In genomic region chr15:49904296-49904695, GRCh38 we compare ENCODE assay signal across 21 cellular contexts.
DNase-seq lines count a peak whose midpoint lies in the region; ATAC-seq, FAIRE-seq and TF ChIP-seq lines count a peak whose summit lies in the region.
"Had no signal": no experiment of that assay in that cellular context is flagged by ENCODE, and none has a peak within 500 bp of the region (broad histone marks: within the 10 kb centered on the region; RNA-seq: fewer than 3 reads in every experiment).

No MANE protein-coding gene starts in this region.

- TF ChIP-seq RAD21 in A549 (conservative IDR thresholded peaks at IDR 0.05 in 1 of 2, IDR thresholded peaks at IDR 0.05 in 1 of 2) = no peak

- H3K4me3 ChIP-seq in A549 (no peak overlapping the region), skeletal muscle tissue (ENCODE audit: low read length in 3 of 3) (no peak overlapping the region)
- H3K4me3 ChIP-seq: K562 had no signal

- POLR2A ChIA-PET in A549 (lab: Yijun Ruan, JAX) = no interaction called here

- H3K9me3 ChIP-seq in A549 (peaks cover under 1% of the 10 kb centered on the region; the same call in 1 of the 3 replicates), skeletal muscle tissue (ENCODE audit: control insufficient read depth in 3 of 3, low read length in 3 of 3) (no peaks in the 10 kb centered on the region)

- FAIRE-seq in A549 (lab: Jason Lieb, UNC) = no peak
- FAIRE-seq: A204.1, H1, K562 had no signal

- TF ChIP-seq POLR2A in A549 (IDR thresholded peaks at IDR 0.05; ENCODE audit: low read length) = no peak

- peak overlapping the region; percentile 37 for H3K27ac Mint-ChIP-seq in HFFc6
- H3K27ac Mint-ChIP-seq: CD4-positive, alpha-beta T cell had no signal

- no peaks in the 10 kb centered on the region for H3K36me3 ChIP-seq in skeletal muscle tissue (ENCODE audit: control insufficient read depth in 3 of 3, insufficient read depth in 3 of 3, low read length in 3 of 3)

- no peaks in the 10 kb centered on the region for H3K27me3 Mint-ChIP-seq in HFFc6 (ENCODE audit: insufficient read depth)

- CTCF ChIA-PET in A549 (lab: Yijun Ruan, JAX) = interaction anchor here (1.0 to 5.7 kb wide), 3 partner anchors 9 to 98 kb away, joined by 3 to 33 read pairs (median 3); no protein-coding TSS in a partner anchor

- H3K4me2 ChIP-seq in A549 = no peak overlapping the region

- no peak overlapping the region for H3K9ac ChIP-seq in skeletal muscle tissue (ENCODE audit: low read depth in 1 of 3, low read length in 3 of 3)

- H3K4me1 ChIP-seq in A549 (peaks cover 36% of the 10 kb centered on the region), skeletal muscle tissue (ENCODE audit: control insufficient read depth in 3 of 3, insufficient read depth in 3 of 3, low read length in 3 of 3) (peaks cover 0 to 5% (median under 1%) of the 10 kb centered on the region in 3 donors)

- DNase-seq in A549 (ENCODE audit: low read depth in 1 of 2, low spot score in 1 of 2) (no peak), HFFc6 (peak; percentile 39), fibroblast of peridontal ligament (ENCODE audit: extremely low read depth) (peak; percentile 30), amniotic stem cell (lab: John Stamatoyannopoulos, UW) (no peak)
- no peak for DNase-seq in stimulated activated CD4-positive, alpha-beta T cell treated with anti-CD3 and anti-CD28 coated beads, Interleukin-12 subunit alpha, Interleukin-12 subunit beta, amount 100 ng/mL, for 4 hours
- DNase-seq: CD4-positive, alpha-beta T cell; DMS79; GDM1; NCI-H1048; NCI-H2107; NCI-H226; NCI-H526 treated with DMSO at 0.1 percent for 48 hours; OCI-M1; RPMI8226 had no signal

- no peaks in the 10 kb centered on the region for H3K27me3 ChIP-seq in skeletal muscle tissue (ENCODE audit: control insufficient read depth in 3 of 3, insufficient read depth in 3 of 3, low read length in 3 of 3)

- H3K9me3 Mint-ChIP-seq in HFFc6 = no peaks in the 10 kb centered on the region
- H3K9me3 Mint-ChIP-seq: CD4-positive, alpha-beta T cell had no signal

- no peak for TF ChIP-seq EP300 in A549 (IDR thresholded peaks at IDR 0.05)

- ATAC-seq in A549 (no peak), HG03457 (IDR thresholded peaks at IDR 0.05; ENCODE audit: unreplicated experiment) (no peak), HG03108 (IDR thresholded peaks at IDR 0.05; ENCODE audit: unreplicated experiment) (no peak)
- ATAC-seq: K562 had no signal

- H3K36me3 Mint-ChIP-seq in HFFc6 (ENCODE audit: low read depth) = no peaks in the 10 kb centered on the region

- no peak overlapping the region for H3K4me3 Mint-ChIP-seq in HFFc6
- H3K4me3 Mint-ChIP-seq: CD4-positive, alpha-beta T cell had no signal

- peaks cover 68% of the 10 kb centered on the region for H3K4me1 Mint-ChIP-seq in HFFc6 (ENCODE audit: low read depth)

- H3K27ac ChIP-seq in A549 (peak overlapping the region; percentile 8 to 84; a peak in 3 of 6 replicates), skeletal muscle tissue (ENCODE audit: low read depth, low read length) (peak overlapping the region; percentile 74)
- H3K27ac ChIP-seq: HL-60 had no signal

- TF ChIP-seq CTCF in A549 (IDR thresholded peaks at IDR 0.05) (no peak), HFFc6 (IDR thresholded peaks at IDR 0.05) (no peak)

TF ChIP-seq in A549, 52 proteins besides CTCF, POLR2A, EP300 and RAD21:
- no peak for TF ChIP-seq RARB (CRISPR knock-in tag; IDR thresholded peaks at IDR 0.05)
- no peak for TF ChIP-seq HOXA7 (CRISPR knock-in tag; IDR thresholded peaks at IDR 0.05)
- TF ChIP-seq MYC (IDR thresholded peaks at IDR 0.05; ENCODE audit: borderline replicate concordance, low read length) = no peak
- no peak for TF ChIP-seq NPAS2 (CRISPR knock-in tag; IDR thresholded peaks at IDR 0.05; ENCODE audit: borderline replicate concordance)
- no peak for TF ChIP-seq NR3C1 (IDR thresholded peaks at IDR 0.05)
- TF ChIP-seq, protein P1, sequence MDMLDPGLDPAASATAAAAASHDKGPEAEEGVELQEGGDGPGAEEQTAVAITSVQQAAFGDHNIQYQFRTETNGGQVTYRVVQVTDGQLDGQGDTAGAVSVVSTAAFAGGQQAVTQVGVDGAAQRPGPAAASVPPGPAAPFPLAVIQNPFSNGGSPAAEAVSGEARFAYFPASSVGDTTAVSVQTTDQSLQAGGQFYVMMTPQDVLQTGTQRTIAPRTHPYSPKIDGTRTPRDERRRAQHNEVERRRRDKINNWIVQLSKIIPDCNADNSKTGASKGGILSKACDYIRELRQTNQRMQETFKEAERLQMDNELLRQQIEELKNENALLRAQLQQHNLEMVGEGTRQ (IDR thresholded peaks at IDR 0.05) = no peak
- no peak for TF ChIP-seq JUNB (IDR thresholded peaks at IDR 0.05)
- no peak for TF ChIP-seq PHF8 (IDR thresholded peaks at IDR 0.05; ENCODE audit: borderline replicate concordance, low read depth)
- no peak for TF ChIP-seq HEYL (CRISPR knock-in tag; IDR thresholded peaks at IDR 0.05)
- TF ChIP-seq EHF (CRISPR knock-in tag; IDR thresholded peaks at IDR 0.05) = no peak
- TF ChIP-seq, protein P2, sequence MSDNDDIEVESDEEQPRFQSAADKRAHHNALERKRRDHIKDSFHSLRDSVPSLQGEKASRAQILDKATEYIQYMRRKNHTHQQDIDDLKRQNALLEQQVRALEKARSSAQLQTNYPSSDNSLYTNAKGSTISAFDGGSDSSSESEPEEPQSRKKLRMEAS (IDR thresholded peaks at IDR 0.05) = no peak
- TF ChIP-seq, protein P3, sequence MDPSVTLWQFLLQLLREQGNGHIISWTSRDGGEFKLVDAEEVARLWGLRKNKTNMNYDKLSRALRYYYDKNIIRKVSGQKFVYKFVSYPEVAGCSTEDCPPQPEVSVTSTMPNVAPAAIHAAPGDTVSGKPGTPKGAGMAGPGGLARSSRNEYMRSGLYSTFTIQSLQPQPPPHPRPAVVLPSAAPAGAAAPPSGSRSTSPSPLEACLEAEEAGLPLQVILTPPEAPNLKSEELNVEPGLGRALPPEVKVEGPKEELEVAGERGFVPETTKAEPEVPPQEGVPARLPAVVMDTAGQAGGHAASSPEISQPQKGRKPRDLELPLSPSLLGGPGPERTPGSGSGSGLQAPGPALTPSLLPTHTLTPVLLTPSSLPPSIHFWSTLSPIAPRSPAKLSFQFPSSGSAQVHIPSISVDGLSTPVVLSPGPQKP (IDR thresholded peaks at IDR 0.05; ENCODE audit: low read depth, low read length) = no peak
- no peak for TF ChIP-seq FOXS1 (CRISPR knock-in tag; IDR thresholded peaks at IDR 0.05)
- TF ChIP-seq GATA3 (IDR thresholded peaks at IDR 0.05; ENCODE audit: borderline replicate concordance) = no peak
- no peak for TF ChIP-seq CBX2 (IDR thresholded peaks at IDR 0.05; ENCODE audit: borderline replicate concordance, low read depth)
- TF ChIP-seq, protein P4, sequence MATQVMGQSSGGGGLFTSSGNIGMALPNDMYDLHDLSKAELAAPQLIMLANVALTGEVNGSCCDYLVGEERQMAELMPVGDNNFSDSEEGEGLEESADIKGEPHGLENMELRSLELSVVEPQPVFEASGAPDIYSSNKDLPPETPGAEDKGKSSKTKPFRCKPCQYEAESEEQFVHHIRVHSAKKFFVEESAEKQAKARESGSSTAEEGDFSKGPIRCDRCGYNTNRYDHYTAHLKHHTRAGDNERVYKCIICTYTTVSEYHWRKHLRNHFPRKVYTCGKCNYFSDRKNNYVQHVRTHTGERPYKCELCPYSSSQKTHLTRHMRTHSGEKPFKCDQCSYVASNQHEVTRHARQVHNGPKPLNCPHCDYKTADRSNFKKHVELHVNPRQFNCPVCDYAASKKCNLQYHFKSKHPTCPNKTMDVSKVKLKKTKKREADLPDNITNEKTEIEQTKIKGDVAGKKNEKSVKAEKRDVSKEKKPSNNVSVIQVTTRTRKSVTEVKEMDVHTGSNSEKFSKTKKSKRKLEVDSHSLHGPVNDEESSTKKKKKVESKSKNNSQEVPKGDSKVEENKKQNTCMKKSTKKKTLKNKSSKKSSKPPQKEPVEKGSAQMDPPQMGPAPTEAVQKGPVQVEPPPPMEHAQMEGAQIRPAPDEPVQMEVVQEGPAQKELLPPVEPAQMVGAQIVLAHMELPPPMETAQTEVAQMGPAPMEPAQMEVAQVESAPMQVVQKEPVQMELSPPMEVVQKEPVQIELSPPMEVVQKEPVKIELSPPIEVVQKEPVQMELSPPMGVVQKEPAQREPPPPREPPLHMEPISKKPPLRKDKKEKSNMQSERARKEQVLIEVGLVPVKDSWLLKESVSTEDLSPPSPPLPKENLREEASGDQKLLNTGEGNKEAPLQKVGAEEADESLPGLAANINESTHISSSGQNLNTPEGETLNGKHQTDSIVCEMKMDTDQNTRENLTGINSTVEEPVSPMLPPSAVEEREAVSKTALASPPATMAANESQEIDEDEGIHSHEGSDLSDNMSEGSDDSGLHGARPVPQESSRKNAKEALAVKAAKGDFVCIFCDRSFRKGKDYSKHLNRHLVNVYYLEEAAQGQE (IDR thresholded peaks at IDR 0.05) = no peak
- TF ChIP-seq, protein P5, sequence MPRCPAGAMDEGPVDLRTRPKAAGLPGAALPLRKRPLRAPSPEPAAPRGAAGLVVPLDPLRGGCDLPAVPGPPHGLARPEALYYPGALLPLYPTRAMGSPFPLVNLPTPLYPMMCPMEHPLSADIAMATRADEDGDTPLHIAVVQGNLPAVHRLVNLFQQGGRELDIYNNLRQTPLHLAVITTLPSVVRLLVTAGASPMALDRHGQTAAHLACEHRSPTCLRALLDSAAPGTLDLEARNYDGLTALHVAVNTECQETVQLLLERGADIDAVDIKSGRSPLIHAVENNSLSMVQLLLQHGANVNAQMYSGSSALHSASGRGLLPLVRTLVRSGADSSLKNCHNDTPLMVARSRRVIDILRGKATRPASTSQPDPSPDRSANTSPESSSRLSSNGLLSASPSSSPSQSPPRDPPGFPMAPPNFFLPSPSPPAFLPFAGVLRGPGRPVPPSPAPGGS (IDR thresholded peaks at IDR 0.05) = no peak
- no peak for TF ChIP-seq TFCP2L1 (CRISPR knock-in tag; IDR thresholded peaks at IDR 0.05)

Comparison
In these comparisons a context has a peak if more than half of its experiments do, and no peak if none do; other contexts are left out.
1. DNase-seq: peak in HFFc6 (single experiment) and fibroblast of peridontal ligament (single experiment); none in A549 (0 of 2), stimulated activated CD4-positive, alpha-beta T cell treated with anti-CD3 and anti-CD28 coated beads, Interleukin-12 subunit alpha, Interleukin-12 subunit beta, amount 100 ng/mL, for 4 hours (single experiment) and amniotic stem cell (single experiment).